In the genomic region with DNA sequence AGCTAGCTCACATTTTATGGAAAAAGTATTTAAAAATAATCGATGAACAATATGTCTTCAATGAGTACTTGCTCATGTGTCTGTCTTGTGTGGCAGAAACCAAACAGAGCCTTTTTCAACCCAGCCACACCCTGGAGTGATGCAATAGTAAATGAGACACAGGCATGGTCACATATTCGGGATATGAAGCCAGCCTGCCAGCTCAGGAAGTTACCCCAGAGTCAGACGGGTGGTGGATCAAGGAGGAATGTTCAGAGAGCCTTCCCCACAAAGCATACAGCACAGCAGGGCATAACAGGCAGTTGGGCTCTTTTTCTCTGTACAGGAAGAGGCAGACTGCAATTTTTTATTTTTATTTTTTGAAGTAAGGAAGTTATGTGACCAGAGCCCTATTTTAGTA, we compare ENCODE assay signal across 11 cellular contexts. TPM values are rescaled to one million over a fixed set of nuclear protein-coding genes. Genes with fewer than 3 reads are reported as not detected.
A peak's percentile ranks its signal among the peaks of the same experiment; 100 is the strongest.
DNase-seq lines count a peak whose midpoint lies in the region; ATAC-seq and TF ChIP-seq lines count a peak whose summit lies in the region.
"Had no signal": no experiment of that assay in that cellular context is flagged by ENCODE, and none has a peak within 500 bp of the region (broad histone marks: within the 10 kb centered on the region; RNA-seq: fewer than 3 reads in every experiment).

No MANE protein-coding gene starts in this region.

- peak overlapping the region; percentile 7 for H3K4me2 ChIP-seq in fibroblast of lung (ENCODE audit: extremely low read depth, insufficient read depth, low read length)

- no peak overlapping the region for H3K4me3 ChIP-seq in fibroblast of lung (replicated peaks in 1 of 4; ENCODE audit: control extremely low read depth in 1 of 4, insufficient read depth in 1 of 4, low read depth in 3 of 4, low read length in 4 of 4)
- no peak overlapping the region for H3K4me3 ChIP-seq in spleen

- peak overlapping the region; percentile 31 for H2AFZ ChIP-seq in fibroblast of lung (ENCODE audit: low read length)

- peak overlapping the region; percentile 60 for H3K27ac ChIP-seq in fibroblast of lung (ENCODE audit: insufficient read depth, low read length)
- H3K27ac ChIP-seq in spleen, result no peak overlapping the region

- no peak for TF ChIP-seq POLR2A in spleen (IDR thresholded peaks at IDR 0.05)

- H3K4me1 ChIP-seq in fibroblast of lung (ENCODE audit: control insufficient read depth, extremely low read depth, insufficient read depth, low read length), result peaks cover 11% of the 10 kb centered on the region
- H3K4me1 ChIP-seq in spleen, result peaks cover 0 to 4% (median 2%) of the 10 kb centered on the region in 6 donors

- H3K27me3 ChIP-seq in fibroblast of lung (ENCODE audit: control insufficient read depth, insufficient read depth, low read length), result no peaks in the 10 kb centered on the region
- H3K27me3 ChIP-seq in spleen (replicated peaks in 1 of 7), result peaks cover 0 to 18% (median 0%) of the 10 kb centered on the region in 7 donors

- no peaks in the 10 kb centered on the region for H4K20me1 ChIP-seq in fibroblast of lung (ENCODE audit: control insufficient read depth, extremely low read depth, insufficient read depth, low read length)

- DNase-seq in ELR (ENCODE audit: low read depth), result peak; percentile 89
- DNase-seq in RKO (ENCODE audit: low spot score), result peak; percentile 53
- peak; percentile 75 to 87 for DNase-seq in fibroblast of lung (ENCODE audit: low read depth in 2 of 2)
- DNase-seq in sciatic nerve (ENCODE audit: low spot score), result no peak
- no peak for DNase-seq in spleen
- no peak for DNase-seq in SHP77 treated with DMSO at 0.1 percent for 48 hours (lab: John Stamatoyannopoulos, UW)
- DNase-seq: activated T-cell treated with anti-CD3 and anti-CD28 coated beads for 4 hours; NCI-H524 treated with DMSO at 0.1 percent for 48 hours; stimulated activated CD4-positive, alpha-beta T cell treated with anti-CD3 and anti-CD28 coated beads, Interleukin-2, amount 100 ng/mL, for 48 hours had no signal

- H3K79me2 ChIP-seq in fibroblast of lung (ENCODE audit: control insufficient read depth, insufficient read depth, low read length), result peaks cover 2% of the 10 kb centered on the region

- H3K9ac ChIP-seq in fibroblast of lung (ENCODE audit: insufficient read depth, low read length), result no peak overlapping the region

- no peaks in the 10 kb centered on the region for H3K9me3 ChIP-seq in fibroblast of lung (ENCODE audit: control insufficient read depth, insufficient read depth, low read depth, low read length)
- H3K9me3 ChIP-seq in spleen, result no peaks in the 10 kb centered on the region

- TF ChIP-seq CTCF in fibroblast of lung (conservative IDR thresholded peaks at IDR 0.05 in 1 of 2, IDR thresholded peaks at IDR 0.05 in 1 of 2; ENCODE audit: low read depth in 1 of 2, low read length in 2 of 2) (no peak), spleen (IDR thresholded peaks at IDR 0.05 in 8 of 11, conservative IDR thresholded peaks at IDR 0.05 in 3 of 11) (no peak)

- ATAC-seq in sciatic nerve, result peak; percentile 81
- ATAC-seq in GM18520 (IDR thresholded peaks at IDR 0.05; ENCODE audit: unreplicated experiment), result no peak
- ATAC-seq in HG03175 (IDR thresholded peaks at IDR 0.05; ENCODE audit: unreplicated experiment), result no peak

- WGBS in spleen, 5 donors, result 24 to 39% (median 30%) methylated on average over 3 of the region's 3 CpGs

- H3K36me3 ChIP-seq in fibroblast of lung (ENCODE audit: control insufficient read depth, insufficient read depth, low read length) (no peaks in the 10 kb centered on the region), spleen (no peaks in the 10 kb centered on the region)

- intact Hi-C loops in sciatic nerve (cut with DNase I), result no loop called here
- intact Hi-C loops in spleen (cut with DNase I; ENCODE audit: low total_unique reads), result loop anchor here (10.0 kb wide), 1 partner anchor 608 kb away; no protein-coding TSS in a partner anchor

RNA-seq across cellular contexts. Expression of a gene that starts 27.3 kb away (rescaled TPM):
- total RNA-seq in fibroblast of lung, result 72.9 and 108 TPM in 2 replicates
- polyA plus RNA-seq in fibroblast of lung, result 160 and 273 TPM in 2 replicates
- polyA plus RNA-seq in fibroblast of lung (2012), result 189 and 329 TPM in 2 replicates
- polyA minus RNA-seq in fibroblast of lung (ENCODE audit: low replicate concordance), result 26.4 and 41.4 TPM in 2 replicates
- 40.7 TPM for total RNA-seq in sciatic nerve
- 1 to 10 TPM in 5 of 7 donors, under 1 TPM in 2; 0.85 to 7.0 (median 3.4) TPM for total RNA-seq in spleen
- polyA plus RNA-seq in spleen, result 1 to 10 TPM in 2 of 3 donors, under 1 TPM in 1; 0.93 to 2.2 (median 1.2) TPM

Comparison
In these comparisons a context has a peak if more than half of its experiments do, and no peak if none do; other contexts are left out.
1. DNase-seq: peak in ELR (single experiment), RKO (single experiment) and fibroblast of lung (2 of 2); none in sciatic nerve (single experiment), spleen (single experiment) and SHP77 treated with DMSO at 0.1 percent for 48 hours (single experiment).